Comparison of ENCODE assay signal across 16 cellular contexts in genomic region chr1:109444376-109444775, GRCh38. TPM values are rescaled to one million over a fixed set of nuclear protein-coding genes. Genes with fewer than 3 reads are reported as not detected.
DNase-seq lines count a peak whose midpoint lies in the region; ATAC-seq, FAIRE-seq and TF ChIP-seq lines count a peak whose summit lies in the region.
"Had no signal": no experiment of that assay in that cellular context is flagged by ENCODE, and none has a peak within 500 bp of the region (broad histone marks: within the 10 kb centered on the region; RNA-seq: fewer than 3 reads in every experiment).

No MANE protein-coding gene starts in this region.

- no peak overlapping the region for H3K4me3 ChIP-seq in HepG2 (replicated peaks in 1 of 3; ENCODE audit: insufficient read depth in 1 of 3, low read depth in 2 of 3, low read length in 3 of 3)
- H3K4me3 ChIP-seq in right lobe of liver: no peak overlapping the region

- no peaks in the 10 kb centered on the region for H3K79me2 ChIP-seq in HepG2 (ENCODE audit: insufficient read depth, low read length)

- no peak for TF ChIP-seq POLR2A in HepG2 (IDR thresholded peaks at IDR 0.05; ENCODE audit: insufficient read depth in 1 of 2, low read depth in 2 of 2, low read length in 2 of 2)
- TF ChIP-seq POLR2A in right lobe of liver (IDR thresholded peaks at IDR 0.05): no peak

- CTCF ChIA-PET in HepG2 (lab: Yijun Ruan, JAX; ENCODE audit: low intra/inter-chr PET ratio, low total read pairs): no interaction called here

- no peak overlapping the region for H3K4me2 ChIP-seq in HepG2 (ENCODE audit: low read depth, low read length)

- H3K9me3 ChIP-seq in HepG2 (ENCODE audit: low read length) (no peaks in the 10 kb centered on the region), right lobe of liver (no peaks in the 10 kb centered on the region)
- H3K9me3 ChIP-seq: BE2C had no signal

- BruUV-seq in HepG2 (replicated peaks; lab: Mats Ljungman, UMichigan): no TSS peak

- H2AFZ ChIP-seq in HepG2 (ENCODE audit: low read length): no peak overlapping the region

- H3K36me3 ChIP-seq in HepG2 (replicated peaks in 1 of 2; ENCODE audit: control insufficient read depth in 1 of 2, insufficient read depth in 2 of 2, low read length in 2 of 2) (no peaks in the 10 kb centered on the region), right lobe of liver (no peaks in the 10 kb centered on the region)
- H3K36me3 ChIP-seq: BE2C had no signal

- TF ChIP-seq RAD21 in HepG2 (CRISPR knock-in tag; IDR thresholded peaks at IDR 0.05): no peak

- TF ChIP-seq EP300 in HepG2 (IDR thresholded peaks at IDR 0.05; ENCODE audit: low read depth in 2 of 2, low read length in 2 of 2): no peak
- TF ChIP-seq EP300 in HepG2 (CRISPR knock-in tag; IDR thresholded peaks at IDR 0.05; ENCODE audit: borderline replicate concordance): no peak

- H3K4me1 ChIP-seq in HepG2 (ENCODE audit: insufficient read depth, low read length) (peaks cover 22% of the 10 kb centered on the region), right lobe of liver (no peaks in the 10 kb centered on the region)
- H3K4me1 ChIP-seq: BE2C had no signal

- H3K9ac ChIP-seq in HepG2 (ENCODE audit: insufficient read depth, low read depth, low read length): no peak overlapping the region

- DNase-seq in HepG2 (ENCODE audit: low spot score) (no peak), right lobe of liver (no peak), amniotic epithelial cell (ENCODE audit: low read depth) (peak; percentile 5), iPS-NIHi7 (ENCODE audit: extremely low spot score) (no peak), DMS153 treated with DMSO at 0.1 percent for 48 hours (lab: John Stamatoyannopoulos, UW; ENCODE audit: unreplicated experiment) (no peak)
- DNase-seq: ACHN; BE2C; CD4-positive, alpha-beta memory T cell; GOT3; HFFc6; MM.1S; NCI-H1105; NCI-H187; NCI-H748 treated with DMSO at 0.1 percent for 48 hours; SIG-M5 had no signal

- intact Hi-C loops in HepG2 (cut with micrococcal nuclease; ENCODE audit: unreplicated experiment) (no loop called here), right lobe of liver (cut with DNase I) (no loop called here)

- 25% methylated on average over 1 of the region's 1 CpG for WGBS in HepG2 (ENCODE audit: low lambda C conversion rate)
- WGBS in right lobe of liver (ENCODE audit: insufficient coverage, low coverage, low lambda C conversion rate, missing lambda C conversion rate): 86% methylated on average over 1 of the region's 1 CpG

- no peak for TF ChIP-seq CTCF in HepG2 (CRISPR knock-in tag; IDR thresholded peaks at IDR 0.05)
- TF ChIP-seq CTCF in right lobe of liver (IDR thresholded peaks at IDR 0.05): no peak

- in situ Hi-C loops in HepG2 (cut with HindIII; ENCODE audit: extremely low pct_ligation_motif_present, low pct_unique_long_range_greater_than_20kb): no loop called here

- POLR2A ChIA-PET in HepG2 (lab: Yijun Ruan, JAX): no interaction called here

- ATAC-seq in HepG2 (no peak), right lobe of liver (no peak)

- no peaks in the 10 kb centered on the region for H4K20me1 ChIP-seq in HepG2 (ENCODE audit: insufficient read depth, low read length)

- FAIRE-seq in HepG2 (lab: Jason Lieb, UNC): no peak
- FAIRE-seq: RCC 7860 had no signal

- H3K27ac ChIP-seq in HepG2 (ENCODE audit: extremely low read length, insufficient read depth, low read length) (no peak overlapping the region), right lobe of liver (no peak overlapping the region)

- H3K27me3 ChIP-seq in HepG2 (ENCODE audit: control insufficient read depth in 1 of 2, insufficient read depth in 2 of 2, low read length in 2 of 2) (peaks cover 1 to 44% of the 10 kb centered on the region in 2 experiments; a peak in 3 of 5 replicates), right lobe of liver (no peaks in the 10 kb centered on the region)
- H3K27me3 ChIP-seq: BE2C had no signal

RNA-seq across cellular contexts. Expression of gene PSMA5, which starts 18.1 kb away (rescaled TPM):
- 169 and 261 TPM in 2 replicates for total RNA-seq in HepG2 (2016; rRNA removed; fragmentation: Illumina TruSeq; extraction: Trizol)
- 27.2 TPM in 2 replicates for total RNA-seq in HepG2 (2016; cell fraction: cytosol; rRNA removed; fragmentation: Illumina TruSeq; extraction: Trizol; ENCODE audit: low read depth)
- total RNA-seq in HepG2 (2016; cell fraction: insoluble cytoplasmic fraction; rRNA removed; fragmentation: Illumina TruSeq; extraction: Trizol): 163 and 273 TPM in 2 replicates
- 67.3 and 70.0 TPM in 2 replicates for total RNA-seq in HepG2 (2016; cell fraction: membrane; rRNA removed; fragmentation: Illumina TruSeq; extraction: Trizol)
- total RNA-seq in HepG2 (2016; cell fraction: nucleus; rRNA removed; fragmentation: Illumina TruSeq; extraction: Trizol): 61.3 and 63.7 TPM in 2 replicates
- polyA plus RNA-seq in HepG2 (2011; rRNA removed): 116 and 140 TPM in 2 replicates
- 101 and 134 TPM in 2 replicates for polyA plus RNA-seq in HepG2 (2011; cell fraction: cytosol; rRNA removed)
- polyA plus RNA-seq in HepG2 (2011; cell fraction: nucleus; rRNA removed): 32.2 and 45.1 TPM in 2 replicates
- polyA plus RNA-seq in HepG2 (2012): 119 TPM in 2 replicates
- 38.3 and 40.3 TPM in 2 replicates for polyA plus RNA-seq in HepG2 (2016; cell fraction: cytosol; fragmentation: Illumina TruSeq; extraction: Trizol; ENCODE audit: low read depth)
- polyA plus RNA-seq in HepG2 (2016; cell fraction: insoluble cytoplasmic fraction; fragmentation: Illumina TruSeq; extraction: Trizol; ENCODE audit: low read depth): 219 and 228 TPM in 2 replicates
- polyA plus RNA-seq in HepG2 (2016; cell fraction: membrane; fragmentation: Illumina TruSeq; extraction: Trizol; ENCODE audit: low read depth): 48.3 and 52.7 TPM in 2 replicates
- polyA plus RNA-seq in HepG2 (2016; cell fraction: nucleus; fragmentation: Illumina TruSeq; extraction: Trizol; ENCODE audit: insufficient read depth, low read depth): 72.2 and 82.4 TPM in 2 replicates
- 42.3 and 110 TPM in 2 replicates for polyA minus RNA-seq in HepG2 (2011; rRNA and poly(A)+ RNA removed; ENCODE audit: low replicate concordance)
- 54.0 and 56.2 TPM in 2 replicates for polyA minus RNA-seq in HepG2 (2011; cell fraction: cytosol; rRNA and poly(A)+ RNA removed)
- polyA minus RNA-seq in HepG2 (2011; cell fraction: nucleus; rRNA and poly(A)+ RNA removed): 52.7 and 59.6 TPM in 2 replicates
- total RNA-seq in right lobe of liver: 10 to 100 TPM; 38.8 to 83.5 (median 61.1) TPM

RNA-seq across cellular contexts. Expression of gene SYPL2, which starts 22.0 kb away (rescaled TPM):
- total RNA-seq in HepG2 (2016; rRNA removed; fragmentation: Illumina TruSeq; extraction: Trizol) (0.24 and 0.25 TPM in 2 replicates), right lobe of liver (10 to 100 TPM in 1 of 6 experiments, 1 to 10 TPM in 5; 4.7 to 10.6 (median 6.0) TPM)
- total RNA-seq in HepG2 (2016; cell fraction: cytosol; rRNA removed; fragmentation: Illumina TruSeq; extraction: Trizol; ENCODE audit: low read depth): not detected in 2 replicates
- 0.12 and 0.22 TPM in 2 replicates for total RNA-seq in HepG2 (2016; cell fraction: insoluble cytoplasmic fraction; rRNA removed; fragmentation: Illumina TruSeq; extraction: Trizol)
- 0.12 TPM in 1 of 2 replicates, not detected in the other for total RNA-seq in HepG2 (2016; cell fraction: membrane; rRNA removed; fragmentation: Illumina TruSeq; extraction: Trizol)
- 0.16 and 0.38 TPM in 2 replicates for total RNA-seq in HepG2 (2016; cell fraction: nucleus; rRNA removed; fragmentation: Illumina TruSeq; extraction: Trizol)
- 0.17 and 0.35 TPM in 2 replicates for polyA plus RNA-seq in HepG2 (2011; rRNA removed)
- polyA plus RNA-seq in HepG2 (2011; cell fraction: cytosol; rRNA removed): 0.09 and 0.14 TPM in 2 replicates
- polyA plus RNA-seq in HepG2 (2011; cell fraction: nucleus; rRNA removed): 0.29 and 0.54 TPM in 2 replicates
- polyA plus RNA-seq in HepG2 (2012): 0.11 and 0.32 TPM in 2 replicates
- not detected in 2 replicates for polyA plus RNA-seq in HepG2 (2016; cell fraction: cytosol; fragmentation: Illumina TruSeq; extraction: Trizol; ENCODE audit: low read depth)
- polyA plus RNA-seq in HepG2 (2016; cell fraction: insoluble cytoplasmic fraction; fragmentation: Illumina TruSeq; extraction: Trizol; ENCODE audit: low read depth): 0.27 and 0.36 TPM in 2 replicates
- 0.14 TPM in 1 of 2 replicates, not detected in the other for polyA plus RNA-seq in HepG2 (2016; cell fraction: membrane; fragmentation: Illumina TruSeq; extraction: Trizol; ENCODE audit: low read depth)
- 0.57 and 0.68 TPM in 2 replicates for polyA plus RNA-seq in HepG2 (2016; cell fraction: nucleus; fragmentation: Illumina TruSeq; extraction: Trizol; ENCODE audit: insufficient read depth, low read depth)
- polyA minus RNA-seq in HepG2 (2011; rRNA and poly(A)+ RNA removed; ENCODE audit: low replicate concordance): 0.16 and 2.3 TPM in 2 replicates
- polyA minus RNA-seq in HepG2 (2011; cell fraction: cytosol; rRNA and poly(A)+ RNA removed): 0.20 TPM in 1 of 2 replicates, not detected in the other
- polyA minus RNA-seq in HepG2 (2011; cell fraction: nucleus; rRNA and poly(A)+ RNA removed): 0.13 and 0.50 TPM in 2 replicates
- total RNA-seq: CD4-positive, alpha-beta memory T cell had no signal
- polyA plus RNA-seq: CD4-positive, alpha-beta memory T cell had no signal

RNA-seq across cellular contexts. Expression of gene ATXN7L2, which starts 39.3 kb away (rescaled TPM):
- total RNA-seq in HepG2 (2016; rRNA removed; fragmentation: Illumina TruSeq; extraction: Trizol): 1.3 and 2.7 TPM in 2 replicates
- total RNA-seq in HepG2 (2016; cell fraction: cytosol; rRNA removed; fragmentation: Illumina TruSeq; extraction: Trizol; ENCODE audit: low read depth): 1.7 and 1.9 TPM in 2 replicates
- total RNA-seq in HepG2 (2016; cell fraction: insoluble cytoplasmic fraction; rRNA removed; fragmentation: Illumina TruSeq; extraction: Trizol): 1.6 and 2.7 TPM in 2 replicates
- 2.1 and 2.6 TPM in 2 replicates for total RNA-seq in HepG2 (2016; cell fraction: membrane; rRNA removed; fragmentation: Illumina TruSeq; extraction: Trizol)
- 3.2 and 3.4 TPM in 2 replicates for total RNA-seq in HepG2 (2016; cell fraction: nucleus; rRNA removed; fragmentation: Illumina TruSeq; extraction: Trizol)
- 2.8 and 3.0 TPM in 2 replicates for polyA plus RNA-seq in HepG2 (2011; rRNA removed)
- 1.3 and 2.3 TPM in 2 replicates for polyA plus RNA-seq in HepG2 (2011; cell fraction: cytosol; rRNA removed)
- polyA plus RNA-seq in HepG2 (2011; cell fraction: nucleus; rRNA removed): 14.3 and 20.6 TPM in 2 replicates
- polyA plus RNA-seq in HepG2 (2012): 1.5 and 1.8 TPM in 2 replicates
- 1.1 and 1.3 TPM in 2 replicates for polyA plus RNA-seq in HepG2 (2016; cell fraction: cytosol; fragmentation: Illumina TruSeq; extraction: Trizol; ENCODE audit: low read depth)
- 2.1 and 2.2 TPM in 2 replicates for polyA plus RNA-seq in HepG2 (2016; cell fraction: insoluble cytoplasmic fraction; fragmentation: Illumina TruSeq; extraction: Trizol; ENCODE audit: low read depth)
- 1.7 and 2.1 TPM in 2 replicates for polyA plus RNA-seq in HepG2 (2016; cell fraction: membrane; fragmentation: Illumina TruSeq; extraction: Trizol; ENCODE audit: low read depth)
- 8.6 and 9.8 TPM in 2 replicates for polyA plus RNA-seq in HepG2 (2016; cell fraction: nucleus; fragmentation: Illumina TruSeq; extraction: Trizol; ENCODE audit: insufficient read depth, low read depth)
- 5.7 and 8.5 TPM in 2 replicates for polyA minus RNA-seq in HepG2 (2011; rRNA and poly(A)+ RNA removed; ENCODE audit: low replicate concordance)
- 0.97 and 1.4 TPM in 2 replicates for polyA minus RNA-seq in HepG2 (2011; cell fraction: cytosol; rRNA and poly(A)+ RNA removed)
- polyA minus RNA-seq in HepG2 (2011; cell fraction: nucleus; rRNA and poly(A)+ RNA removed): 10.9 and 15.0 TPM in 2 replicates
- total RNA-seq in right lobe of liver: 1 to 10 TPM; 1.5 to 6.1 (median 3.1) TPM

RNA-seq across cellular contexts. Expression of gene SORT1, which starts 46.7 kb away (rescaled TPM):
- 32.4 and 35.3 TPM in 2 replicates for total RNA-seq in HepG2 (2016; rRNA removed; fragmentation: Illumina TruSeq; extraction: Trizol)
- total RNA-seq in HepG2 (2016; cell fraction: cytosol; rRNA removed; fragmentation: Illumina TruSeq; extraction: Trizol; ENCODE audit: low read depth): 4.0 and 6.4 TPM in 2 replicates
- total RNA-seq in HepG2 (2016; cell fraction: insoluble cytoplasmic fraction; rRNA removed; fragmentation: Illumina TruSeq; extraction: Trizol): 31.2 and 35.2 TPM in 2 replicates
- 17.0 and 17.8 TPM in 2 replicates for total RNA-seq in HepG2 (2016; cell fraction: membrane; rRNA removed; fragmentation: Illumina TruSeq; extraction: Trizol)
- 54.6 and 67.3 TPM in 2 replicates for total RNA-seq in HepG2 (2016; cell fraction: nucleus; rRNA removed; fragmentation: Illumina TruSeq; extraction: Trizol)
- polyA plus RNA-seq in HepG2 (2011; rRNA removed): 79.7 and 93.0 TPM in 2 replicates
- polyA plus RNA-seq in HepG2 (2011; cell fraction: cytosol; rRNA removed): 58.6 and 75.5 TPM in 2 replicates
- polyA plus RNA-seq in HepG2 (2011; cell fraction: nucleus; rRNA removed): 47.3 and 51.2 TPM in 2 replicates
- 53.6 and 75.8 TPM in 2 replicates for polyA plus RNA-seq in HepG2 (2012)
- 4.5 and 5.4 TPM in 2 replicates for polyA plus RNA-seq in HepG2 (2016; cell fraction: cytosol; fragmentation: Illumina TruSeq; extraction: Trizol; ENCODE audit: low read depth)
- polyA plus RNA-seq in HepG2 (2016; cell fraction: insoluble cytoplasmic fraction; fragmentation: Illumina TruSeq; extraction: Trizol; ENCODE audit: low read depth): 22.3 and 23.2 TPM in 2 replicates
- 7.2 and 8.4 TPM in 2 replicates for polyA plus RNA-seq in HepG2 (2016; cell fraction: membrane; fragmentation: Illumina TruSeq; extraction: Trizol; ENCODE audit: low read depth)
- polyA plus RNA-seq in HepG2 (2016; cell fraction: nucleus; fragmentation: Illumina TruSeq; extraction: Trizol; ENCODE audit: insufficient read depth, low read depth): 51.7 and 52.8 TPM in 2 replicates
- 110 and 520 TPM in 2 replicates for polyA minus RNA-seq in HepG2 (2011; rRNA and poly(A)+ RNA removed; ENCODE audit: low replicate concordance)
- polyA minus RNA-seq in HepG2 (2011; cell fraction: cytosol; rRNA and poly(A)+ RNA removed): 104 and 121 TPM in 2 replicates
- polyA minus RNA-seq in HepG2 (2011; cell fraction: nucleus; rRNA and poly(A)+ RNA removed): 157 and 174 TPM in 2 replicates
- total RNA-seq in right lobe of liver: 10 to 100 TPM in 3 of 6 experiments, 1 to 10 TPM in 3; 3.2 to 30.3 (median 13.7) TPM
- polyA plus RNA-seq: CD4-positive, alpha-beta memory T cell had no signal

RNA-seq across cellular contexts. Expression of gene CYB561D1, which starts 49.5 kb away (rescaled TPM):
- total RNA-seq in HepG2 (2016; rRNA removed; fragmentation: Illumina TruSeq; extraction: Trizol): 3.9 and 4.1 TPM in 2 replicates
- 0.44 and 1.0 TPM in 2 replicates for total RNA-seq in HepG2 (2016; cell fraction: cytosol; rRNA removed; fragmentation: Illumina TruSeq; extraction: Trizol; ENCODE audit: low read depth)
- 3.5 and 4.3 TPM in 2 replicates for total RNA-seq in HepG2 (2016; cell fraction: insoluble cytoplasmic fraction; rRNA removed; fragmentation: Illumina TruSeq; extraction: Trizol)
- 2.2 and 2.3 TPM in 2 replicates for total RNA-seq in HepG2 (2016; cell fraction: membrane; rRNA removed; fragmentation: Illumina TruSeq; extraction: Trizol)
- 4.4 and 5.2 TPM in 2 replicates for total RNA-seq in HepG2 (2016; cell fraction: nucleus; rRNA removed; fragmentation: Illumina TruSeq; extraction: Trizol)
- 3.9 and 4.5 TPM in 2 replicates for polyA plus RNA-seq in HepG2 (2011; rRNA removed)
- 4.0 and 4.2 TPM in 2 replicates for polyA plus RNA-seq in HepG2 (2011; cell fraction: cytosol; rRNA removed)
- 6.7 and 7.1 TPM in 2 replicates for polyA plus RNA-seq in HepG2 (2011; cell fraction: nucleus; rRNA removed)
- polyA plus RNA-seq in HepG2 (2012): 2.4 and 3.6 TPM in 2 replicates
- polyA plus RNA-seq in HepG2 (2016; cell fraction: cytosol; fragmentation: Illumina TruSeq; extraction: Trizol; ENCODE audit: low read depth): 0.35 TPM in 2 replicates
- 2.1 and 2.6 TPM in 2 replicates for polyA plus RNA-seq in HepG2 (2016; cell fraction: insoluble cytoplasmic fraction; fragmentation: Illumina TruSeq; extraction: Trizol; ENCODE audit: low read depth)
- 1.2 and 1.4 TPM in 2 replicates for polyA plus RNA-seq in HepG2 (2016; cell fraction: membrane; fragmentation: Illumina TruSeq; extraction: Trizol; ENCODE audit: low read depth)
- polyA plus RNA-seq in HepG2 (2016; cell fraction: nucleus; fragmentation: Illumina TruSeq; extraction: Trizol; ENCODE audit: insufficient read depth, low read depth): 7.6 and 8.4 TPM in 2 replicates
- polyA minus RNA-seq in HepG2 (2011; rRNA and poly(A)+ RNA removed; ENCODE audit: low replicate concordance): 10.4 and 12.2 TPM in 2 replicates
- polyA minus RNA-seq in HepG2 (2011; cell fraction: cytosol; rRNA and poly(A)+ RNA removed): 1.5 and 2.7 TPM in 2 replicates
- polyA minus RNA-seq in HepG2 (2011; cell fraction: nucleus; rRNA and poly(A)+ RNA removed): 2.3 and 4.1 TPM in 2 replicates
- 1 to 10 TPM; 1.5 to 3.1 (median 2.4) TPM for total RNA-seq in right lobe of liver
